ENCODE assay signal across 24 cellular contexts in the genomic region with DNA sequence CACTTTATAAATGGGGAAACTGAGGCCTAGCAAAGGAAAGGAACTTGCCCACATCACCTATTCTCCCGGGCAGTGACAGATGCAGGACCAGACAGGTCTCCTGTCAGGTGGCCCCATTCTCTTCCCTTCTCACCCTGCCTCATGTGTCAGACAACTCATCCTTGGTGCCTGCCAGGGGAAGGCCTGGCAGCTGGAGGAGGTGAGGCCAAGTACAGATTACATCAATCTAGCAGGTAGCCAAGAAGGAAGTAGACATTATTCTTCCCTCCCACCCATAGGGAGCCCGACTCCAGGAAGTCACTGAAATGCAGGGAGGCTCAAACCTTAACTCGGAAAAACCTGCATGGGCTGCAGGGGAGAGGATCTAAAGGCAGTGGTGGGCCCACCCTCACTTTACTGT. TPM values are rescaled to one million over a fixed set of nuclear protein-coding genes. Genes with fewer than 3 reads are reported as not detected.
DNase-seq lines count a peak whose midpoint lies in the region; ATAC-seq and TF ChIP-seq lines count a peak whose summit lies in the region.
"Had no signal": no experiment of that assay in that cellular context is flagged by ENCODE, and none has a peak within 500 bp of the region (broad histone marks: within the 10 kb centered on the region; RNA-seq: fewer than 3 reads in every experiment).

No MANE protein-coding gene starts in this region.

- H2BK15ac ChIP-seq in IMR-90 (ENCODE audit: low read depth, low read length), result no peak overlapping the region

- no peaks in the 10 kb centered on the region for H3K36me3 ChIP-seq in IMR-90 (ENCODE audit: control insufficient read depth, insufficient read depth, low read length)
- no peaks in the 10 kb centered on the region for H3K36me3 ChIP-seq in gastrocnemius medialis
- no peaks in the 10 kb centered on the region for H3K36me3 ChIP-seq in upper lobe of left lung
- H3K36me3 ChIP-seq in SJCRH30, result no peaks in the 10 kb centered on the region
- H3K36me3 ChIP-seq: WERI-Rb-1 had no signal

- H2AK5ac ChIP-seq in IMR-90 (ENCODE audit: low read depth, low read length), result no peak overlapping the region

- no peaks in the 10 kb centered on the region; the same call in 1 of the 2 replicates for H3K9me1 ChIP-seq in IMR-90 (ENCODE audit: insufficient read depth, low read length)

- dilution Hi-C loops in IMR-90 (cut with HindIII; ENCODE audit: low sequenced_read_pairs, unreplicated experiment), result no loop called here

- peak overlapping the region; percentile 65 for H2AFZ ChIP-seq in IMR-90 (replicated peaks; ENCODE audit: low read length, poor library complexity)
- H2AFZ ChIP-seq: GM23248 had no signal

- no peaks in the 10 kb centered on the region for H3K79me1 ChIP-seq in IMR-90 (ENCODE audit: low read depth in 1 of 2, low read length in 2 of 2)

- H4K8ac ChIP-seq in IMR-90 (ENCODE audit: low read depth in 2 of 2, low read length in 2 of 2), result no peak overlapping the region

- no peak for TF ChIP-seq RAD21 in IMR-90 (IDR thresholded peaks at IDR 0.05; ENCODE audit: low read length)

- H3K23ac ChIP-seq in IMR-90 (ENCODE audit: low read depth, low read length), result no peak overlapping the region

- H3K4me3 ChIP-seq in IMR-90 (ENCODE audit: insufficient read depth, low read depth, low read length), result no peak overlapping the region
- no peak overlapping the region for H3K4me3 ChIP-seq in gastrocnemius medialis
- no peak overlapping the region for H3K4me3 ChIP-seq in upper lobe of left lung
- H3K4me3 ChIP-seq in SJCRH30, result no peak overlapping the region
- H3K4me3 ChIP-seq: GM12878, GM23248, skin epidermis had no signal

- peaks cover 49% of the 10 kb centered on the region for H3K4me1 Mint-ChIP-seq in activated CD4-positive, alpha-beta memory T cell treated with anti-CD3 and anti-CD28 coated beads, Interleukin-2, amount 10 ng/mL, durations not matched to agents 7 days and 5 days

- no peaks in the 10 kb centered on the region for H3K27me3 Mint-ChIP-seq in activated CD4-positive, alpha-beta memory T cell treated with anti-CD3 and anti-CD28 coated beads, Interleukin-2, amount 10 ng/mL, durations not matched to agents 7 days and 5 days

- no TSS peak for BruUV-seq in IMR-90 (replicated peaks; lab: Mats Ljungman, UMichigan)

- H3K9ac ChIP-seq in IMR-90 (ENCODE audit: low read depth, low read length), result no peak overlapping the region
- H3K9ac ChIP-seq: GM23248 had no signal

- no peak overlapping the region for H2BK5ac ChIP-seq in IMR-90 (ENCODE audit: low read depth, low read length, poor library complexity, severe bottlenecking)

- no peak for ATAC-seq in IMR-90 (ENCODE audit: low read depth)
- peak; percentile 75 to 80 for ATAC-seq in gastrocnemius medialis
- no peak for ATAC-seq in upper lobe of left lung (ENCODE audit: low FRiP score in 2 of 2)
- ATAC-seq in GM19455 (IDR thresholded peaks at IDR 0.05; ENCODE audit: unreplicated experiment), result no peak
- ATAC-seq: GM12878 had no signal

- no peak overlapping the region for H2AK9ac ChIP-seq in IMR-90 (replicated peaks; ENCODE audit: low read depth, low read length, poor library complexity)

- peaks cover 2% of the 10 kb centered on the region; the same call in 1 of the 2 replicates for H3K4me1 ChIP-seq in IMR-90 (ENCODE audit: control insufficient read depth, insufficient read depth, low read length)
- peaks cover 86 to 96% of the 10 kb centered on the region in 2 donors for H3K4me1 ChIP-seq in gastrocnemius medialis
- peaks cover 19 to 30% (median 25%) of the 10 kb centered on the region in 4 donors for H3K4me1 ChIP-seq in upper lobe of left lung
- peaks cover 18% of the 10 kb centered on the region for H3K4me1 ChIP-seq in SJCRH30

- H3K9me3 ChIP-seq in IMR-90 (ENCODE audit: control insufficient read depth, insufficient read depth, low read length) (no peaks in the 10 kb centered on the region), gastrocnemius medialis (no peaks in the 10 kb centered on the region), upper lobe of left lung (no peaks in the 10 kb centered on the region), SJCRH30 (replicated peaks) (no peaks in the 10 kb centered on the region)

- H3K27me3 ChIP-seq in IMR-90 (ENCODE audit: control insufficient read depth, insufficient read depth, low read length) (peaks cover 36% of the 10 kb centered on the region), gastrocnemius medialis (no peaks in the 10 kb centered on the region), upper lobe of left lung (no peaks in the 10 kb centered on the region), SJCRH30 (no peaks in the 10 kb centered on the region)

- H3K4ac ChIP-seq in IMR-90 (ENCODE audit: low read depth, low read length), result no peak overlapping the region

- TF ChIP-seq CTCF in IMR-90 (conservative IDR thresholded peaks at IDR 0.05; ENCODE audit: low read depth, low read length) (no peak), gastrocnemius medialis (IDR thresholded peaks at IDR 0.05 in 4 of 5, conservative IDR thresholded peaks at IDR 0.05 in 1 of 5) (no peak), upper lobe of left lung (IDR thresholded peaks at IDR 0.05) (no peak)

- no peak for DNase-seq in IMR-90
- DNase-seq in NCI-H226, result peak; percentile 65
- peak; percentile 72 for DNase-seq in epithelial cell of prostate (ENCODE audit: low read depth, low spot score)
- DNase-seq in gastrocnemius medialis, result peak; percentile 84 to 91
- no peak for DNase-seq in upper lobe of left lung
- DNase-seq in activated CD4-positive, alpha-beta memory T cell treated with anti-CD3 and anti-CD28 coated beads, Interleukin-2, amount 10 ng/mL, durations not matched to agents 7 days and 5 days, result no peak
- no peak for DNase-seq in SJCRH30
- DNase-seq: activated CD4-positive, alpha-beta T cell treated with anti-CD3 and anti-CD28 coated beads, Interleukin-2, amount 50 U/mL, for 4 hours; activated naive CD4-positive, alpha-beta T cell treated with anti-CD3 and anti-CD28 coated beads for 36 hours; activated T-cell treated with anti-CD3 and anti-CD28 coated beads for 4 hours; anterior cingulate cortex; CD8-positive, alpha-beta memory T cell; DMS79; GM23248; NCI-H1092 treated with DMSO at 0.1 percent for 48 hours; NCI-H526 treated with DMSO at 0.1 percent for 48 hours; posterior cingulate gyrus; SIG-M5; stimulated activated CD4-positive, alpha-beta T cell treated with anti-CD3 and anti-CD28 coated beads, Interleukin-4, amount 100 ng/mL, for 1 hour; WERI-Rb-1 had no signal

- H3K14ac ChIP-seq in IMR-90 (replicated peaks; ENCODE audit: low read depth, low read length), result no peak overlapping the region

- intact Hi-C loops in IMR-90 (cut with micrococcal nuclease), result no loop called here
- intact Hi-C loops in gastrocnemius medialis (cut with DNase I; ENCODE audit: low total_unique reads), result no loop called here

- H3K36me3 Mint-ChIP-seq in activated CD4-positive, alpha-beta memory T cell treated with anti-CD3 and anti-CD28 coated beads, Interleukin-2, amount 10 ng/mL, durations not matched to agents 7 days and 5 days (ENCODE audit: low read depth), result no peaks in the 10 kb centered on the region

- no peak overlapping the region for H3K27ac Mint-ChIP-seq in activated CD4-positive, alpha-beta memory T cell treated with anti-CD3 and anti-CD28 coated beads, Interleukin-2, amount 10 ng/mL, durations not matched to agents 7 days and 5 days
- H3K27ac Mint-ChIP-seq: activated naive CD4-positive, alpha-beta T cell treated with anti-CD3 and anti-CD28 coated beads for 36 hours; nephron had no signal

- POLR2A ChIA-PET in IMR-90 (lab: Charles Lee; ENCODE audit: unreplicated experiment), result no interaction called here
- POLR2A ChIA-PET in activated CD4-positive, alpha-beta memory T cell treated with anti-CD3 and anti-CD28 coated beads, Interleukin-2, amount 10 ng/mL, durations not matched to agents 7 days and 5 days (lab: Charles Lee), result no interaction called here

- no peak overlapping the region for H4K91ac ChIP-seq in IMR-90 (ENCODE audit: insufficient read depth, low read depth, low read length)

- TF ChIP-seq POLR2A in IMR-90 (IDR thresholded peaks at IDR 0.05; ENCODE audit: low read depth, low read length) (no peak), gastrocnemius medialis (IDR thresholded peaks at IDR 0.05) (peak in 1 of 2 donors; percentile 8), upper lobe of left lung (IDR thresholded peaks at IDR 0.05) (no peak)

- H3K9me3 Mint-ChIP-seq in activated CD4-positive, alpha-beta memory T cell treated with anti-CD3 and anti-CD28 coated beads, Interleukin-2, amount 10 ng/mL, durations not matched to agents 7 days and 5 days, result no peaks in the 10 kb centered on the region
- H3K9me3 Mint-ChIP-seq: activated naive CD4-positive, alpha-beta T cell treated with anti-CD3 and anti-CD28 coated beads for 36 hours; CD8-positive, alpha-beta memory T cell; nephron had no signal

- in situ Hi-C loops in IMR-90 (cut with MboI; ENCODE audit: low sequenced_read_pairs) (no loop called here), gastrocnemius medialis (cut with MboI; ENCODE audit: low sequenced_read_pairs in 4 of 4) (no loop called here)

- no peak overlapping the region for H2BK120ac ChIP-seq in IMR-90 (ENCODE audit: low read depth, low read length)

- H3K18ac ChIP-seq in IMR-90 (ENCODE audit: low read depth, low read length), result no peak overlapping the region

- H4K5ac ChIP-seq in IMR-90 (ENCODE audit: low read depth, low read length), result no peak overlapping the region

- no peak overlapping the region for H3K4me2 ChIP-seq in IMR-90 (ENCODE audit: low read depth, low read length)

- WGBS in IMR-90 (ENCODE audit: extremely low coverage in 2 of 2, insufficient read length in 1 of 2), 2 experiments, result no CpG with 5 or more reads among the region's 3 CpGs
- 61 to 77% methylated on average over 3 of the region's 3 CpGs for WGBS in upper lobe of left lung, 2 donors

- H4K20me1 ChIP-seq in IMR-90 (ENCODE audit: insufficient read depth, low read length), result no peaks in the 10 kb centered on the region

- no peak for TF ChIP-seq EP300 in upper lobe of left lung (IDR thresholded peaks at IDR 0.05)

- no peak overlapping the region for H2BK20ac ChIP-seq in IMR-90 (ENCODE audit: low read depth, low read length)

- H3K56ac ChIP-seq in IMR-90 (ENCODE audit: extremely low read depth, insufficient read depth, low read length), result no peak overlapping the region

- CTCF ChIA-PET in IMR-90 (lab: Yijun Ruan, JAX), result no interaction called here
- CTCF ChIA-PET in activated CD4-positive, alpha-beta memory T cell treated with anti-CD3 and anti-CD28 coated beads, Interleukin-2, amount 10 ng/mL, durations not matched to agents 7 days and 5 days (lab: Charles Lee), result interaction anchor here (0.7 kb wide), 1 partner anchor 255 kb away, joined by 3 read pairs; no protein-coding TSS in a partner anchor

- no peak overlapping the region for H3K4me3 Mint-ChIP-seq in activated CD4-positive, alpha-beta memory T cell treated with anti-CD3 and anti-CD28 coated beads, Interleukin-2, amount 10 ng/mL, durations not matched to agents 7 days and 5 days
- H3K4me3 Mint-ChIP-seq: activated naive CD4-positive, alpha-beta T cell treated with anti-CD3 and anti-CD28 coated beads for 36 hours; nephron had no signal

- no peak overlapping the region for H3K27ac ChIP-seq in IMR-90 (ENCODE audit: insufficient read depth, low read length)
- H3K27ac ChIP-seq in epithelial cell of prostate, result peak overlapping the region; percentile 22
- H3K27ac ChIP-seq in gastrocnemius medialis, result peak overlapping the region; percentile 69 to 94 (median 80)
- H3K27ac ChIP-seq in upper lobe of left lung, result no peak overlapping the region
- H3K27ac ChIP-seq in SJCRH30, result no peak overlapping the region
- H3K27ac ChIP-seq: GM23248, WERI-Rb-1 had no signal

RNA-seq across cellular contexts. Expression of a gene that starts 39.6 kb away (rescaled TPM):
- total RNA-seq in IMR-90 (2012; rRNA removed), result 0.28 and 0.36 TPM in 2 replicates
- polyA plus RNA-seq in IMR-90 (2012; rRNA removed), result 0.34 and 0.96 TPM in 2 replicates
- 0.24 and 0.32 TPM in 2 replicates for polyA plus RNA-seq in IMR-90 (2012; cell fraction: cytosol; rRNA removed)
- polyA plus RNA-seq in IMR-90 (2012; cell fraction: nucleus; rRNA removed; ENCODE audit: low replicate concordance), result 2.4 and 2.6 TPM in 2 replicates
- 10 to 100 TPM; 28.5 to 70.8 (median 52.7) TPM for total RNA-seq in gastrocnemius medialis
- total RNA-seq in upper lobe of left lung, result 100 to 1,000 TPM in 4 of 6 donors, 10 to 100 TPM in 2; 58.3 to 270 (median 136) TPM
- total RNA-seq in activated CD4-positive, alpha-beta memory T cell treated with anti-CD3 and anti-CD28 coated beads, Interleukin-2, amount 10 ng/mL, durations not matched to agents 7 days and 5 days, result 1 to 10 TPM; 3.2 to 3.7 TPM
- total RNA-seq in SJCRH30 (2014; rRNA removed; shearing (Covaris generic)), result 0.23 and 0.85 TPM in 2 replicates

Comparison
In these comparisons a context has a peak if more than half of its experiments do, and no peak if none do; other contexts are left out.
1. ATAC-seq: peak in gastrocnemius medialis (2 of 2); none in IMR-90 (single experiment), upper lobe of left lung (0 of 2) and GM19455 (single experiment).
2. DNase-seq: peak in NCI-H226 (single experiment), epithelial cell of prostate (single experiment) and gastrocnemius medialis (2 of 2); none in IMR-90 (single experiment), upper lobe of left lung (0 of 2), activated CD4-positive, alpha-beta memory T cell treated with anti-CD3 and anti-CD28 coated beads, Interleukin-2, amount 10 ng/mL, durations not matched to agents 7 days and 5 days (single experiment) and SJCRH30 (0 of 2).
3. H3K27ac ChIP-seq: peak in epithelial cell of prostate (single experiment) and gastrocnemius medialis (4 of 4); none in IMR-90 (single experiment), upper lobe of left lung (0 of 4) and SJCRH30 (single experiment).
4. RNA of a gene that starts 39.6 kb away (total RNA-seq): 58.3 to 270 TPM in upper lobe of left lung and 28.5 to 70.8 TPM in gastrocnemius medialis; 3.2 to 3.7 TPM in activated CD4-positive, alpha-beta memory T cell treated with anti-CD3 and anti-CD28 coated beads, Interleukin-2, amount 10 ng/mL, durations not matched to agents 7 days and 5 days, 0.23 to 0.85 TPM in SJCRH30 and 0.28 to 0.36 TPM in IMR-90; every median in the first group is over 4 times any median in the second.